Comparison of ENCODE assay signal across 7 cellular contexts in genomic region chr2:64283641-64284371, GRCh38.
A peak's percentile ranks its signal among the peaks of the same experiment; 100 is the strongest.
DNase-seq lines count a peak whose midpoint lies in the region; ATAC-seq and TF ChIP-seq lines count a peak whose summit lies in the region.

No MANE protein-coding gene starts in this region.

- H2AFZ ChIP-seq in OCI-LY3 (ENCODE audit: low read depth, low read length): peak overlapping the region; percentile 72

- TF ChIP-seq CTCF in OCI-LY3 (IDR thresholded peaks at IDR 0.05; ENCODE audit: low read depth, low read length): no peak

- H3K27me3 ChIP-seq in OCI-LY3 (ENCODE audit: low read depth, low read length): no peaks in the 10 kb centered on the region

- no peaks in the 10 kb centered on the region for H3K36me3 ChIP-seq in OCI-LY3 (replicated peaks; ENCODE audit: low read depth, low read length)

- peak overlapping the region; percentile 59 for H3K4me3 ChIP-seq in OCI-LY3 (ENCODE audit: low read length)

- no peaks in the 10 kb centered on the region for H3K9me3 ChIP-seq in OCI-LY3 (ENCODE audit: insufficient read depth, low read length)

- ATAC-seq in GM18520 (IDR thresholded peaks at IDR 0.05; ENCODE audit: unreplicated experiment): peak; percentile 92
- ATAC-seq in GM21825 (IDR thresholded peaks at IDR 0.05; ENCODE audit: unreplicated experiment): peak; percentile 83

- H3K9ac ChIP-seq in OCI-LY3 (ENCODE audit: low read length): peak overlapping the region; percentile 19; the same call in 1 of the 2 replicates

- peak overlapping the region; percentile 78 for H3K4me2 ChIP-seq in OCI-LY3 (ENCODE audit: low read length)

- no peaks in the 10 kb centered on the region for H3K79me2 ChIP-seq in OCI-LY3 (ENCODE audit: low read length)

- H4K20me1 ChIP-seq in OCI-LY3 (ENCODE audit: insufficient read depth, low read length): no peaks in the 10 kb centered on the region

- H3K4me1 ChIP-seq in OCI-LY3 (ENCODE audit: low read length): peaks cover 33% of the 10 kb centered on the region

- H3K27ac ChIP-seq in OCI-LY3 (ENCODE audit: low read length): peak overlapping the region; percentile 27; the same call in 1 of the 2 replicates

- DNase-seq in kidney tubule cell (ENCODE audit: low spot score): peak; percentile 42
- no peak for DNase-seq in NCI-H128 (lab: John Stamatoyannopoulos, UW; ENCODE audit: unreplicated experiment)
- DNase-seq in NCI-H2171 treated with DMSO at 0.1 percent for 48 hours (lab: John Stamatoyannopoulos, UW): no peak
- no peak for DNase-seq in DMS79 treated with DMSO at 0.1 percent for 48 hours (lab: John Stamatoyannopoulos, UW)
